8 cellular contexts compared by ENCODE assay signal in the genomic region with DNA sequence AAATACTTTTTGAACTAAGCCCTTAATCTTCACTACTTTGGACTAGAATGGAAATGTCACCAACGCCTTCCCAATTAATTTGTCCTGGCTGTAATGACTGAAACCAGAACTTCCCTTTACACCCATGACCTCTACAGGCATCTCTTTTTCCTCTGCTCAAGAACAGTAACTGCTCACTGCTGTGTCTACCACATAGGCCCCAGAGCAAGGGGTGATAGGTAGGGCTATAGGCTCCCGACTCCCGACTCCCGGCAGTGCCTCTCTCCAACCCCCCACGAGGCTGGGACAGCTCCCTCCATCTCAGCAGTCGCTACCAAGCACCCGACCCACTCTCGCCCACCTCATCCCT. TPM values are rescaled to one million over a fixed set of nuclear protein-coding genes. Genes with fewer than 3 reads are reported as not detected.
DNase-seq lines count a peak whose midpoint lies in the region; ATAC-seq and TF ChIP-seq lines count a peak whose summit lies in the region.

No MANE protein-coding gene starts in this region.

- H3K4me2 ChIP-seq in DOHH2 (ENCODE audit: low read length) (peak overlapping the region; percentile 90), mesendoderm (ENCODE audit: low read length) (peak overlapping the region; percentile 65)

- H3K79me2 ChIP-seq in DOHH2 (ENCODE audit: control insufficient read depth, low read length) (peaks cover 31% of the 10 kb centered on the region), mesendoderm (ENCODE audit: control insufficient read depth, insufficient read depth, low read length) (no peaks in the 10 kb centered on the region)

- H4K8ac ChIP-seq in mesendoderm (ENCODE audit: low read depth, low read length) = no peak overlapping the region

- in situ Hi-C loops in brain microvascular endothelial cell (cut with HindIII; ENCODE audit: low pct_ligation_motif_present, low sequenced_read_pairs) = no loop called here

- H3K27me3 ChIP-seq in DOHH2 (ENCODE audit: control insufficient read depth, low read length) (no peaks in the 10 kb centered on the region), HUES48 (ENCODE audit: control insufficient read depth, insufficient read depth, low read length) (peaks cover 69% of the 10 kb centered on the region), brain microvascular endothelial cell (replicated peaks) (no peaks in the 10 kb centered on the region), mesendoderm (ENCODE audit: insufficient read depth, low read length, poor library complexity) (peaks cover 6% of the 10 kb centered on the region)

- no peak overlapping the region for H3K23ac ChIP-seq in mesendoderm (ENCODE audit: low read length)

- H3K4me3 ChIP-seq in DOHH2 (ENCODE audit: low read length) = peak overlapping the region; percentile 87
- peak overlapping the region; percentile 67 for H3K4me3 ChIP-seq in HUES48 (ENCODE audit: low read depth, low read length)
- H3K4me3 ChIP-seq in brain microvascular endothelial cell (ENCODE audit: low read depth, low read length) = peak overlapping the region; percentile 63
- H3K4me3 ChIP-seq in mesendoderm (ENCODE audit: low read length) = peak overlapping the region; percentile 44

- no peaks in the 10 kb centered on the region for H3K9me3 ChIP-seq in DOHH2 (ENCODE audit: control insufficient read depth, insufficient read depth, low read length)
- H3K9me3 ChIP-seq in HUES48 (ENCODE audit: control insufficient read depth, insufficient read depth, low read length) = no peaks in the 10 kb centered on the region

- H3K36me3 ChIP-seq in DOHH2 (ENCODE audit: control insufficient read depth, low read length) (peaks cover 7% of the 10 kb centered on the region; the same call in 1 of the 2 replicates), HUES48 (ENCODE audit: control insufficient read depth, insufficient read depth, low read length) (no peaks in the 10 kb centered on the region), brain microvascular endothelial cell (replicated peaks) (no peaks in the 10 kb centered on the region), mesendoderm (ENCODE audit: control insufficient read depth, insufficient read depth, low read length) (no peaks in the 10 kb centered on the region)

- peaks cover 7% of the 10 kb centered on the region for H3F3A ChIP-seq in DOHH2 (ENCODE audit: control insufficient read depth, insufficient read depth)

- H3K18ac ChIP-seq in mesendoderm (ENCODE audit: low read length) = no peak overlapping the region

- TF ChIP-seq CTCF in DOHH2 (IDR thresholded peaks at IDR 0.05; ENCODE audit: low read depth, low read length, poor library complexity, severe bottlenecking) (no peak), brain microvascular endothelial cell (IDR thresholded peaks at IDR 0.05; ENCODE audit: low read depth, low read length, missing control alignments) (no peak)

- H3K27ac ChIP-seq in DOHH2 (ENCODE audit: low read depth, low read length) (peak overlapping the region; percentile 84), HUES48 (ENCODE audit: low read depth, low read length) (peak overlapping the region; percentile 89), brain microvascular endothelial cell (peak overlapping the region; percentile 95), mesendoderm (ENCODE audit: low read depth, low read length) (no peak overlapping the region)

- H2BK15ac ChIP-seq in mesendoderm (replicated peaks; ENCODE audit: low read depth) = no peak overlapping the region

- no peak overlapping the region for H2BK120ac ChIP-seq in mesendoderm (ENCODE audit: low read depth, low read length)

- H4K20me1 ChIP-seq in DOHH2 (ENCODE audit: control insufficient read depth, insufficient read depth, low read depth, low read length) = no peaks in the 10 kb centered on the region

- peak overlapping the region; percentile 1 for H3K4ac ChIP-seq in mesendoderm (ENCODE audit: low read depth, low read length)

- no peak overlapping the region for H2AK5ac ChIP-seq in mesendoderm (ENCODE audit: low read length)

- H3K56ac ChIP-seq in mesendoderm (ENCODE audit: low read length) = peak overlapping the region; percentile 92

- peak overlapping the region; percentile 23 for H2BK5ac ChIP-seq in mesendoderm (ENCODE audit: low read length)

- H3K4me1 ChIP-seq in DOHH2 (ENCODE audit: control insufficient read depth, low read length) = peaks cover 65% of the 10 kb centered on the region
- H3K4me1 ChIP-seq in HUES48 (ENCODE audit: control insufficient read depth, insufficient read depth, low read length) = peaks cover 35% of the 10 kb centered on the region
- peaks cover 2% of the 10 kb centered on the region for H3K4me1 ChIP-seq in mesendoderm (ENCODE audit: control insufficient read depth, low read depth, low read length)

- H4K5ac ChIP-seq in mesendoderm (ENCODE audit: low read length) = peak overlapping the region; percentile 3

- no peaks in the 10 kb centered on the region for H3K79me1 ChIP-seq in mesendoderm (ENCODE audit: low read length)

- ATAC-seq in GM21390 (IDR thresholded peaks at IDR 0.05; ENCODE audit: unreplicated experiment) = peak; percentile 58

- DNase-seq in brain microvascular endothelial cell (no peak), mesendoderm (no peak), T1000 (lab: John Stamatoyannopoulos, UW) (no peak), inferior parietal cortex (ENCODE audit: extremely low spot score) (no peak), NCI-H2171 treated with DMSO at 0.1 percent for 48 hours (lab: John Stamatoyannopoulos, UW) (no peak)

- WGBS in mesendoderm (ENCODE audit: extremely low coverage, insufficient coverage, low lambda C conversion rate) = no CpG with 5 or more reads among the region's 8 CpGs

- H3K9ac ChIP-seq in HUES48 (ENCODE audit: low read depth, low read length) (peak overlapping the region; percentile 50), mesendoderm (ENCODE audit: low read length) (peak overlapping the region; percentile 71)

- H3K9me2 ChIP-seq in DOHH2 (replicated peaks; ENCODE audit: control insufficient read depth, low read length) = no peaks in the 10 kb centered on the region

RNA-seq across cellular contexts. Expression of gene LEKR1, which starts 0.4 kb away (rescaled TPM):
- polyA plus RNA-seq in mesendoderm (2013, experiment 1 of 2) = 0.51 TPM
- polyA plus RNA-seq in mesendoderm (2013, experiment 2 of 2) = 0.04 TPM
